Comparison of ENCODE assay signal across 1 cellular context in the genomic region with DNA sequence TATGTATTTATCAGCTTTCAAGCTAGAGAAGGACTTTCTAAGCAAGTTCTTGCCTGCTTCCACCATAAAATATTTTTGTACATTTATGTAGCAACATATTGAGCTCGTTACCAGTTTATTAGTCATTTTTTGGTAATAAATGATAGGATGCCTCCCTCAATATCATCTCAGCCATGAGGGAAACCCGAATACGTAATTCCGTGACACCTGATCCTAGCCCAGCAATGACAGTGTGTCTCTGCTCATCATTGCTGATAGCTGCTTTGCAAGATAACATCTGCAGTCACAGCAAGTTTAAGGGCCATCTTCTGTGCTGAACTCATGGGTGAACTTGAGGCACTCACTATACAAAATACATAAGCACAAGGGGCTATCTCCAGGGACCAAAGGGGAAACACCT.
TF ChIP-seq lines count a peak whose summit lies in the region.

No MANE protein-coding gene starts in this region.

TF ChIP-seq in SK-N-SH treated with all-trans-retinoic acid at 6 μM for 48 hours, 23 proteins besides CTCF, POLR2A, EP300 and RAD21 (continued from another document):
- TF ChIP-seq, protein P1, sequence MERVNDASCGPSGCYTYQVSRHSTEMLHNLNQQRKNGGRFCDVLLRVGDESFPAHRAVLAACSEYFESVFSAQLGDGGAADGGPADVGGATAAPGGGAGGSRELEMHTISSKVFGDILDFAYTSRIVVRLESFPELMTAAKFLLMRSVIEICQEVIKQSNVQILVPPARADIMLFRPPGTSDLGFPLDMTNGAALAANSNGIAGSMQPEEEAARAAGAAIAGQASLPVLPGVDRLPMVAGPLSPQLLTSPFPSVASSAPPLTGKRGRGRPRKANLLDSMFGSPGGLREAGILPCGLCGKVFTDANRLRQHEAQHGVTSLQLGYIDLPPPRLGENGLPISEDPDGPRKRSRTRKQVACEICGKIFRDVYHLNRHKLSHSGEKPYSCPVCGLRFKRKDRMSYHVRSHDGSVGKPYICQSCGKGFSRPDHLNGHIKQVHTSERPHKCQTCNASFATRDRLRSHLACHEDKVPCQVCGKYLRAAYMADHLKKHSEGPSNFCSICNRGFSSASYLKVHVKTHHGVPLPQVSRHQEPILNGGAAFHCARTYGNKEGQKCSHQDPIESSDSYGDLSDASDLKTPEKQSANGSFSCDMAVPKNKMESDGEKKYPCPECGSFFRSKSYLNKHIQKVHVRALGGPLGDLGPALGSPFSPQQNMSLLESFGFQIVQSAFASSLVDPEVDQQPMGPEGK (CRISPR knock-in tag; IDR thresholded peaks at IDR 0.05; ENCODE audit: borderline replicate concordance), result no peak
- TF ChIP-seq GLIS3 (CRISPR knock-in tag; IDR thresholded peaks at IDR 0.05) (no peak), TCF4 (CRISPR knock-in tag; IDR thresholded peaks at IDR 0.05; ENCODE audit: borderline replicate concordance) (no peak), CSDC2 (CRISPR knock-in tag; IDR thresholded peaks at IDR 0.05) (no peak), OSR1 (CRISPR knock-in tag; IDR thresholded peaks at IDR 0.05) (no peak), ZFP30 (CRISPR knock-in tag; IDR thresholded peaks at IDR 0.05) (no peak), BACH2 (CRISPR knock-in tag; IDR thresholded peaks at IDR 0.05; ENCODE audit: borderline replicate concordance) (no peak), SNAI2 (CRISPR knock-in tag; IDR thresholded peaks at IDR 0.05) (no peak), ZC3H10 (CRISPR knock-in tag; IDR thresholded peaks at IDR 0.05) (no peak), RARB (CRISPR knock-in tag; IDR thresholded peaks at IDR 0.05) (no peak)
- TF ChIP-seq, protein P2, sequence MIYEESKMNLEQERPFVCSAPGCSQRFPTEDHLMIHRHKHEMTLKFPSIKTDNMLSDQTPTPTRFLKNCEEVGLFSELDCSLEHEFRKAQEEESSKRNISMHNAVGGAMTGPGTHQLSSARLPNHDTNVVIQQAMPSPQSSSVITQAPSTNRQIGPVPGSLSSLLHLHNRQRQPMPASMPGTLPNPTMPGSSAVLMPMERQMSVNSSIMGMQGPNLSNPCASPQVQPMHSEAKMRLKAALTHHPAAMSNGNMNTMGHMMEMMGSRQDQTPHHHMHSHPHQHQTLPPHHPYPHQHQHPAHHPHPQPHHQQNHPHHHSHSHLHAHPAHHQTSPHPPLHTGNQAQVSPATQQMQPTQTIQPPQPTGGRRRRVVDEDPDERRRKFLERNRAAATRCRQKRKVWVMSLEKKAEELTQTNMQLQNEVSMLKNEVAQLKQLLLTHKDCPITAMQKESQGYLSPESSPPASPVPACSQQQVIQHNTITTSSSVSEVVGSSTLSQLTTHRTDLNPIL (CRISPR knock-in tag; IDR thresholded peaks at IDR 0.05; ENCODE audit: low read depth), result no peak
- TF ChIP-seq, protein P3, sequence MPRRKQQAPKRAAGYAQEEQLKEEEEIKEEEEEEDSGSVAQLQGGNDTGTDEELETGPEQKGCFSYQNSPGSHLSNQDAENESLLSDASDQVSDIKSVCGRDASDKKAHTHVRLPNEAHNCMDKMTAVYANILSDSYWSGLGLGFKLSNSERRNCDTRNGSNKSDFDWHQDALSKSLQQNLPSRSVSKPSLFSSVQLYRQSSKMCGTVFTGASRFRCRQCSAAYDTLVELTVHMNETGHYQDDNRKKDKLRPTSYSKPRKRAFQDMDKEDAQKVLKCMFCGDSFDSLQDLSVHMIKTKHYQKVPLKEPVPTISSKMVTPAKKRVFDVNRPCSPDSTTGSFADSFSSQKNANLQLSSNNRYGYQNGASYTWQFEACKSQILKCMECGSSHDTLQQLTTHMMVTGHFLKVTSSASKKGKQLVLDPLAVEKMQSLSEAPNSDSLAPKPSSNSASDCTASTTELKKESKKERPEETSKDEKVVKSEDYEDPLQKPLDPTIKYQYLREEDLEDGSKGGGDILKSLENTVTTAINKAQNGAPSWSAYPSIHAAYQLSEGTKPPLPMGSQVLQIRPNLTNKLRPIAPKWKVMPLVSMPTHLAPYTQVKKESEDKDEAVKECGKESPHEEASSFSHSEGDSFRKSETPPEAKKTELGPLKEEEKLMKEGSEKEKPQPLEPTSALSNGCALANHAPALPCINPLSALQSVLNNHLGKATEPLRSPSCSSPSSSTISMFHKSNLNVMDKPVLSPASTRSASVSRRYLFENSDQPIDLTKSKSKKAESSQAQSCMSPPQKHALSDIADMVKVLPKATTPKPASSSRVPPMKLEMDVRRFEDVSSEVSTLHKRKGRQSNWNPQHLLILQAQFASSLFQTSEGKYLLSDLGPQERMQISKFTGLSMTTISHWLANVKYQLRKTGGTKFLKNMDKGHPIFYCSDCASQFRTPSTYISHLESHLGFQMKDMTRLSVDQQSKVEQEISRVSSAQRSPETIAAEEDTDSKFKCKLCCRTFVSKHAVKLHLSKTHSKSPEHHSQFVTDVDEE (CRISPR knock-in tag; IDR thresholded peaks at IDR 0.05), result no peak
